ENCODE assay signal across 15 cellular contexts in genomic region chr1:182262425-182262824, GRCh38.
"Had no signal": no experiment of that assay in that cellular context is flagged by ENCODE, and none has a peak within 500 bp of the region (broad histone marks: within the 10 kb centered on the region; RNA-seq: fewer than 3 reads in every experiment).

No MANE protein-coding gene starts in this region.

- H3K4me3 Mint-ChIP-seq: activated naive CD4-positive, alpha-beta T cell treated with anti-CD3 and anti-CD28 coated beads for 36 hours; neural crest cell had no signal

- ATAC-seq: gastrocnemius medialis; left ventricle myocardium superior; stimulated activated naive CD8-positive, alpha-beta T cell treated with anti-CD3 and anti-CD28 coated beads, Interleukin-15, Interleukin-2, amounts not matched to agents 100 U/mL and 50 U/mL, for 24 hours had no signal

- H3K27ac Mint-ChIP-seq: activated naive CD4-positive, alpha-beta T cell treated with anti-CD3 and anti-CD28 coated beads for 36 hours had no signal

- H3K9me3 Mint-ChIP-seq: activated naive CD4-positive, alpha-beta T cell treated with anti-CD3 and anti-CD28 coated beads for 36 hours; neural crest cell had no signal

- DNase-seq: activated CD4-positive, alpha-beta T cell treated with anti-CD3 and anti-CD28 coated beads for 4 hours; activated CD8-positive, alpha-beta memory T cell treated with anti-CD3 and anti-CD28 coated beads for 24 hours; activated naive CD4-positive, alpha-beta T cell treated with anti-CD3 and anti-CD28 coated beads for 36 hours; gastrocnemius medialis; heart right ventricle; islet precursor cell; left ventricle myocardium superior; mesendoderm; ovary; stimulated activated CD4-positive, alpha-beta T cell treated with anti-CD3 and anti-CD28 coated beads, Interleukin-2, amount 100 ng/mL, for 48 hours; stimulated activated CD8-positive, alpha-beta memory T cell treated with anti-CD3 and anti-CD28 coated beads, Interleukin-4, amount 100 ng/mL, for 48 hours; stimulated activated naive CD8-positive, alpha-beta T cell treated with anti-CD3 and anti-CD28 coated beads, Interleukin-15, Interleukin-2, amounts not matched to agents 100 U/mL and 50 U/mL, for 24 hours; upper lobe of left lung; WERI-Rb-1 had no signal
